Comparison of ENCODE assay signal across 30 cellular contexts in the genomic region with DNA sequence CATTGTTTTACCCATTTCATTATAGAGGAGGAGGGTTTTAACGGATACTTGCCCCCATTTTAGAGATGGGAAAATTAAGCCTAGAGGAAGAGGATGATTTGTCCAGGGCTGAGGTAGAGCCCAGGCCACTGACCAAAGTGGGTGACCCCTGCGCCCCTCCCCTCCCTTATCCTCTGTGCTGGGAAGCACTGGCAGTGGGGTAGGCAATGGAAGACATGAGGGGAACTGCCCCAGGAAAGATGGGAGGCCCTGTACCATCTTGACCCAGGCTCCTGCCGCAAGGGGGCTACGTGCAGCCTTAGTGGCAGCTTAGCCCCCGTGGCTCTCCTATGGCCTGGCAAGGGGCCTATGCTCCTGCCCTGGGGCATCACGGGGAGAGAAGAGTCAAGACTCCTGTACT.
"Had no signal": no experiment of that assay in that cellular context is flagged by ENCODE, and none has a peak within 500 bp of the region (broad histone marks: within the 10 kb centered on the region; RNA-seq: fewer than 3 reads in every experiment).

No MANE protein-coding gene starts in this region.

- H3K4me2 ChIP-seq: KMS-11 had no signal

- H3K9me3 ChIP-seq: adrenal gland, body of pancreas, SJSA1 had no signal

- H3K36me3 ChIP-seq: adrenal gland, breast epithelium, SJSA1 had no signal

- DNase-seq: activated B cell treated with CpG ODN at 0.5 μM for 24 hours; activated CD4-positive, alpha-beta T cell treated with anti-CD3 and anti-CD28 coated beads for 1 hour; activated CD4-positive, alpha-beta T cell treated with anti-CD3 and anti-CD28 coated beads, Interleukin-2, amount 10 ng/mL, durations not matched to agents 7 days and 5 days; activated CD4-positive, alpha-beta T cell treated with anti-CD3 and anti-CD28 coated beads, Interleukin-2, amount 50 U/mL, for 48 hours; activated CD8-positive, alpha-beta T cell treated with anti-CD3 and anti-CD28 coated beads, Interleukin-2, amount 10 ng/mL, durations not matched to agents 7 days and 5 days; activated gamma-delta T cell; activated naive CD4-positive, alpha-beta T cell treated with Interleukin-2 at 50 U/mL for 16 hours; activated T-cell treated with anti-CD3 and anti-CD28 coated beads, Interleukin-2, amount 50 U/mL, for 24 hours; adrenal gland; body of pancreas; NCI-H1092 treated with DMSO at 0.1 percent for 48 hours; NCI-H1417; NCI-H146; NCI-H187; NCI-H2029 treated with DMSO at 0.1 percent for 48 hours; NCI-H2171 treated with DMSO at 0.1 percent for 48 hours; NCI-H2227 treated with DMSO at 0.1 percent for 48 hours; NCI-H446 treated with DMSO at 0.1 percent for 48 hours; NCI-H524; SHP77; SW 1271; T-helper 1 cell; T-helper 2 cell; T-helper 9 cell had no signal

- ATAC-seq: activated CD8-positive, alpha-beta T cell treated with anti-CD3 and anti-CD28 coated beads, Interleukin-2, amount 10 ng/mL, durations not matched to agents 7 days and 5 days; body of pancreas; Panc1 had no signal

- H3K4me3 ChIP-seq: adrenal gland, body of pancreas, breast epithelium, SJSA1 had no signal

- H3K27ac ChIP-seq: adrenal gland, body of pancreas, breast epithelium, KMS-11, SJSA1, VCaP had no signal

- FAIRE-seq: astrocyte had no signal

- H3K9ac ChIP-seq: KMS-11 had no signal

- H3K27me3 ChIP-seq: adrenal gland, body of pancreas had no signal

- H3K4me1 ChIP-seq: adrenal gland, body of pancreas, breast epithelium, SJSA1 had no signal
